Comparison of ENCODE assay signal across 21 cellular contexts in the genomic region with DNA sequence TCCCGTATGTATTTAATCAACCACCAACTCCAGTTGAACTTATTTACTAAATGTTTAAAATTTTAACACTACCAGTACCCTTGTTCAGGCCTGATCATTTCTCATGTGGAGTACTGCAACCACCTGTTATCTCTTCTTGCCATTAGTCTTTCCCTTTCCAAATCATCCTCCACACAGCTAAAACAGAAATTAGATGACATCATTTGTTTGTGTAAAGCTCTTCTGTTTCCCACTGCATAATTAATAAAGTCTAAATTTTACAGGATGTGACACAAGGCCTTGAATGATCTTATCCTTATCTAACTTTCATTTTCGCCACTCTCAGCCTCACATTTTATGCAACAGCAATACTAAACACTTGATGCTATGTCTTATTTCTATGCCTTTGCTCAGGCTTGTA.
"Had no signal": no experiment of that assay in that cellular context is flagged by ENCODE, and none has a peak within 500 bp of the region (broad histone marks: within the 10 kb centered on the region; RNA-seq: fewer than 3 reads in every experiment).

No MANE protein-coding gene starts in this region.

- DNase-seq: dorsolateral prefrontal cortex; effector memory CD4-positive, alpha-beta T cell; heart left ventricle; hippocampal formation; kidney glomerular epithelial cell; naive thymus-derived CD4-positive, alpha-beta T cell; posterior cingulate gyrus; right cardiac atrium; stimulated activated CD4-positive, alpha-beta T cell treated with anti-CD3 and anti-CD28 coated beads, Interleukin-4, amount 100 ng/mL, for 1 hour; stimulated activated CD8-positive, alpha-beta memory T cell treated with anti-CD3 and anti-CD28 coated beads, Interleukin-4, amount 100 ng/mL, for 48 hours; stomach; substantia nigra; transverse colon had no signal

- H3K4me3 Mint-ChIP-seq: naive thymus-derived CD4-positive, alpha-beta T cell; neural crest cell; stimulated activated effector memory CD8-positive, alpha-beta T cell treated with anti-CD3 and anti-CD28 coated beads, Interleukin-12 subunit alpha, Interleukin-12 subunit beta, amount 100 ng/mL, for 72 hours had no signal

- H3K4me2 ChIP-seq: smooth muscle cell had no signal

- FAIRE-seq: endometrium, frontal cortex had no signal

- H3K4me1 Mint-ChIP-seq: neural crest cell; stimulated activated effector memory CD8-positive, alpha-beta T cell treated with anti-CD3 and anti-CD28 coated beads, Interleukin-12 subunit alpha, Interleukin-12 subunit beta, amount 100 ng/mL, for 72 hours had no signal

- H3K9me3 ChIP-seq: heart left ventricle, stomach, thoracic aorta, transverse colon had no signal

- H3K27ac ChIP-seq: coronary artery, dorsolateral prefrontal cortex, heart left ventricle, stomach, thoracic aorta, transverse colon had no signal

- H3K9me3 Mint-ChIP-seq: stimulated activated effector memory CD8-positive, alpha-beta T cell treated with anti-CD3 and anti-CD28 coated beads, Interleukin-12 subunit alpha, Interleukin-12 subunit beta, amount 100 ng/mL, for 72 hours had no signal

- H3K27ac Mint-ChIP-seq: naive thymus-derived CD4-positive, alpha-beta T cell; stimulated activated effector memory CD8-positive, alpha-beta T cell treated with anti-CD3 and anti-CD28 coated beads, Interleukin-12 subunit alpha, Interleukin-12 subunit beta, amount 100 ng/mL, for 72 hours had no signal

- H3K4me1 ChIP-seq: heart left ventricle, stomach, transverse colon had no signal

- H3K4me3 ChIP-seq: coronary artery, dorsolateral prefrontal cortex, heart left ventricle, smooth muscle cell, stomach, thoracic aorta, transverse colon had no signal

- H3K27me3 ChIP-seq: dorsolateral prefrontal cortex, heart left ventricle, stomach, transverse colon had no signal

- ATAC-seq: esophagus mucosa; heart left ventricle; naive thymus-derived CD4-positive, alpha-beta T cell; right cardiac atrium; stimulated activated effector memory CD8-positive, alpha-beta T cell treated with anti-CD3 and anti-CD28 coated beads, Interleukin-12 subunit alpha, Interleukin-12 subunit beta, amount 100 ng/mL, for 72 hours had no signal

- H3K27me3 Mint-ChIP-seq: naive thymus-derived CD4-positive, alpha-beta T cell had no signal
